In genomic region chr4:123286903-123287466, GRCh38 we compare ENCODE assay signal across 17 cellular contexts.
A peak's percentile ranks its signal among the peaks of the same experiment; 100 is the strongest.
DNase-seq lines count a peak whose midpoint lies in the region; ATAC-seq and TF ChIP-seq lines count a peak whose summit lies in the region.
"Had no signal": no experiment of that assay in that cellular context is flagged by ENCODE, and none has a peak within 500 bp of the region (broad histone marks: within the 10 kb centered on the region; RNA-seq: fewer than 3 reads in every experiment).

No MANE protein-coding gene starts in this region.

- no peak overlapping the region for H3K27ac ChIP-seq in left lung
- H3K27ac ChIP-seq: BLaER1 had no signal

- H3K36me3 ChIP-seq in left lung, result no peaks in the 10 kb centered on the region
- H3K36me3 ChIP-seq: BE2C, BLaER1 had no signal

- H3K4me3 ChIP-seq in left lung, result no peak overlapping the region
- H3K4me3 ChIP-seq: BLaER1 had no signal

- peaks cover 41% of the 10 kb centered on the region for H3K9me3 Mint-ChIP-seq in nephron progenitor cell
- H3K9me3 Mint-ChIP-seq in stimulated activated naive CD8-positive, alpha-beta T cell treated with anti-CD3 and anti-CD28 coated beads, Interleukin-15, amount 100 ng/mL, for 72 hours, result peaks cover 33 to 36% of the 10 kb centered on the region in 2 donors
- H3K9me3 Mint-ChIP-seq in natural killer cell, result peaks cover 2 to 4% of the 10 kb centered on the region in 2 donors

- H3K36me3 Mint-ChIP-seq in nephron progenitor cell (ENCODE audit: low read depth) (peaks cover 47% of the 10 kb centered on the region), natural killer cell (peaks cover 13% of the 10 kb centered on the region)

- ATAC-seq in left lung, result peak; percentile 86
- no peak for ATAC-seq in GM21737 (IDR thresholded peaks at IDR 0.05; ENCODE audit: unreplicated experiment)
- no peak for ATAC-seq in stimulated activated naive CD8-positive, alpha-beta T cell treated with anti-CD3 and anti-CD28 coated beads, Interleukin-15, amount 100 ng/mL, for 72 hours
- ATAC-seq in natural killer cell, result no peak
- ATAC-seq: CD8-positive, alpha-beta T cell had no signal

- no peak for TF ChIP-seq CTCF in left lung (IDR thresholded peaks at IDR 0.05)
- no peak for TF ChIP-seq CTCF in nephron progenitor cell (IDR thresholded peaks at IDR 0.05)
- TF ChIP-seq CTCF in natural killer cell (IDR thresholded peaks at IDR 0.05), result no peak

- DNase-seq in left lung (no peak), nephron progenitor cell (no peak), natural killer cell (no peak)
- DNase-seq in stimulated activated naive CD8-positive, alpha-beta T cell treated with anti-CD3 and anti-CD28 coated beads, Interleukin-15, amount 100 ng/mL, for 72 hours, result no peak
- DNase-seq: 8988T; ACHN; BE2C; C1 segment of cervical spinal cord; Caco-2; Calu3; CD4-positive, CD25-positive, alpha-beta regulatory T cell; CD8-positive, alpha-beta T cell; DMS79 treated with DMSO at 0.1 percent for 48 hours; GF-D8 had no signal

- intact Hi-C loops in left lung (cut with DNase I), result no loop called here
- intact Hi-C loops in natural killer cell (cut with micrococcal nuclease), result no loop called here

- H3K27me3 Mint-ChIP-seq in nephron progenitor cell (ENCODE audit: low read depth, poor library complexity) (no peaks in the 10 kb centered on the region), natural killer cell (ENCODE audit: low read depth in 2 of 2) (peaks cover 8 to 10% of the 10 kb centered on the region in 2 donors)
- no peaks in the 10 kb centered on the region for H3K27me3 Mint-ChIP-seq in stimulated activated naive CD8-positive, alpha-beta T cell treated with anti-CD3 and anti-CD28 coated beads, Interleukin-15, amount 100 ng/mL, for 72 hours
- H3K27me3 Mint-ChIP-seq: CD4-positive, CD25-positive, alpha-beta regulatory T cell had no signal

- no peaks in the 10 kb centered on the region for H3K27me3 ChIP-seq in left lung
- H3K27me3 ChIP-seq: BE2C, BLaER1 had no signal

- peak overlapping the region; percentile 12 for H3K27ac Mint-ChIP-seq in nephron progenitor cell
- H3K27ac Mint-ChIP-seq in stimulated activated naive CD8-positive, alpha-beta T cell treated with anti-CD3 and anti-CD28 coated beads, Interleukin-15, amount 100 ng/mL, for 72 hours, result no peak overlapping the region
- no peak overlapping the region for H3K27ac Mint-ChIP-seq in natural killer cell
- H3K27ac Mint-ChIP-seq: CD14-positive monocyte; CD4-positive, CD25-positive, alpha-beta regulatory T cell; CD8-positive, alpha-beta T cell had no signal

- H3K9me3 ChIP-seq in left lung, result peaks cover 0 to 20% of the 10 kb centered on the region in 2 donors
- H3K9me3 ChIP-seq: BE2C, Caco-2 had no signal

- peaks cover 0 to 4% of the 10 kb centered on the region in 2 donors for H3K4me1 ChIP-seq in left lung
- H3K4me1 ChIP-seq: BE2C, BLaER1, Caco-2 had no signal

- no peak overlapping the region for H3K4me3 Mint-ChIP-seq in nephron progenitor cell
- no peak overlapping the region for H3K4me3 Mint-ChIP-seq in stimulated activated naive CD8-positive, alpha-beta T cell treated with anti-CD3 and anti-CD28 coated beads, Interleukin-15, amount 100 ng/mL, for 72 hours
- no peak overlapping the region for H3K4me3 Mint-ChIP-seq in natural killer cell
- H3K4me3 Mint-ChIP-seq: CD14-positive monocyte; CD4-positive, CD25-positive, alpha-beta regulatory T cell; CD8-positive, alpha-beta T cell had no signal

- peaks cover 11% of the 10 kb centered on the region for H3K4me1 Mint-ChIP-seq in nephron progenitor cell
- H3K4me1 Mint-ChIP-seq in stimulated activated naive CD8-positive, alpha-beta T cell treated with anti-CD3 and anti-CD28 coated beads, Interleukin-15, amount 100 ng/mL, for 72 hours, result no peaks in the 10 kb centered on the region
- H3K4me1 Mint-ChIP-seq in natural killer cell, result peaks cover 42 to 62% of the 10 kb centered on the region in 2 donors
